In genomic region chr1:86955678-86956077, GRCh38 we compare ENCODE assay signal across 20 cellular contexts.
"Had no signal": no experiment of that assay in that cellular context is flagged by ENCODE, and none has a peak within 500 bp of the region (broad histone marks: within the 10 kb centered on the region; RNA-seq: fewer than 3 reads in every experiment).

No MANE protein-coding gene starts in this region.

- H3K9ac ChIP-seq: KMS-11, SK-N-SH had no signal

- ATAC-seq: HepG2 had no signal

- H3K4me2 ChIP-seq: KMS-11, SK-N-SH had no signal

- DNase-seq: IMR-90, Kasumi-1, MM.1S, NCI-H1092 treated with DMSO at 0.1 percent for 48 hours, NCI-H1436 treated with DMSO at 0.1 percent for 48 hours, NCI-H1694, NCI-H187 treated with DMSO at 0.1 percent for 48 hours, NCI-H2029 treated with DMSO at 0.1 percent for 48 hours, NCI-H2171 treated with DMSO at 0.1 percent for 48 hours, NCI-H345, NCI-H446 treated with DMSO at 0.1 percent for 48 hours, NCI-H510A treated with DMSO at 0.1 percent for 48 hours, NCI-H526, NCI-H748 treated with DMSO at 0.1 percent for 48 hours, Right ventricle myocardium superior, RPMI8226, SIG-M5, SK-N-SH had no signal

- H3K27ac ChIP-seq: KMS-11 had no signal

- H3K9me3 ChIP-seq: SK-N-SH had no signal

- H3K9me2 ChIP-seq: SK-N-SH had no signal
